Comparison of ENCODE assay signal across 8 cellular contexts in the genomic region with DNA sequence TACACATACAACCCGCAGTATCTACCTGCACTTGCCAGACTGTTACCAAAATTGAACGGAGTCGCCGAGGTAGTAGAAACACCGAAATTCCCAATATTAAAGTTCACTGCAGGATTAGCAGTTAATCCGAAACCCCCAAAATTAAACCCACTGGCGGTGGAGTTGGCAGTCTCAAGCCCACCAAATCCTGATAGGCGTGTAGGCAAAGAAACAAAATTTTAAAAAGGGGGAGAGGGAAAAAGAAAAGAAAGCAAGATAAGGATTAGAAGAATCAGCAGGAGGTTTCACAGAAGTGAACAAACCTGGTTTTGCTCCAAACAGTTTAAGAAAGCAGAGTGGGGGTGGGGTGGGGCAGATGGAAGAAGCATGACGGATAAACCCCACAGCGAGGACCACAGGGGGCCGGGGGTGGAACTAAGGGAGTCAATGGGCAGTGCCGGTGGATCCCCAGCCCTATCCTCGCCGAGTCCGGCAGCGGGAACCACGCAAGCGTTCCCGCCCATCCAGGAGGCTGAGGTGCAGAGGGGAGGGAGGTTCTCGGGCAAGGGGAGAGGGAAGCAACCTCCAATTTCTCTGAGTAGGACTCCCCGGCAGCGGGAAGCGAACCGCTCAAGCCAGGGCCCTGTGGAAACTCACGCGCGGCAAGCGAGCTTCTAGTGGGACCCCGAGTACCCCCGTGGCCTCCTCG. TPM values are rescaled to one million over a fixed set of nuclear protein-coding genes. Genes with fewer than 3 reads are reported as not detected.
A peak's percentile ranks its signal among the peaks of the same experiment; 100 is the strongest.
DNase-seq lines count a peak whose midpoint lies in the region; ATAC-seq and TF ChIP-seq lines count a peak whose summit lies in the region.

No MANE protein-coding gene starts in this region.

- no peaks in the 10 kb centered on the region for H3K27me3 ChIP-seq in AG04450 (ENCODE audit: control insufficient read depth, insufficient read depth, low read length)
- no peaks in the 10 kb centered on the region for H3K27me3 ChIP-seq in lower lobe of right lung (ENCODE audit: low read depth)

- peak; percentile 24 for ATAC-seq in GM18867 (IDR thresholded peaks at IDR 0.05; ENCODE audit: unreplicated experiment)
- ATAC-seq in HG03108 (IDR thresholded peaks at IDR 0.05; ENCODE audit: unreplicated experiment): peak; percentile 31
- ATAC-seq in lower lobe of right lung: peak; percentile 87 to 89

- H3K4me1 ChIP-seq in lower lobe of right lung: peaks cover 28% of the 10 kb centered on the region

- TF ChIP-seq CTCF in AG04450 (IDR thresholded peaks at IDR 0.05; ENCODE audit: low read depth, low read length): no peak
- no peak for TF ChIP-seq CTCF in lower lobe of right lung (IDR thresholded peaks at IDR 0.05)

- H3K9me3 ChIP-seq in AG04450 (ENCODE audit: control insufficient read depth, insufficient read depth, low read length) (no peaks in the 10 kb centered on the region; the same call in 1 of the 2 replicates), lower lobe of right lung (no peaks in the 10 kb centered on the region)

- H3K36me3 ChIP-seq in lower lobe of right lung: peaks cover 17% of the 10 kb centered on the region

- DNase-seq in AG04450 (ENCODE audit: low read depth, low spot score) (peak; percentile 33), NCI-H345 treated with DMSO at 0.1 percent for 48 hours (lab: John Stamatoyannopoulos, UW; ENCODE audit: unreplicated experiment) (peak; percentile 49), ecto neural progenitor cell (ENCODE audit: low spot score) (peak; percentile 93), lower lobe of right lung (peak; percentile 72)
- DNase-seq in activated CD4-positive, CD25-positive, alpha-beta regulatory T cell treated with anti-CD3 and anti-CD28 coated beads, Interleukin-2, amount 50 U/mL, for 72 hours: peak; percentile 53
- DNase-seq in stimulated activated CD8-positive, alpha-beta memory T cell treated with anti-CD3 and anti-CD28 coated beads, Interleukin-15, amount 100 ng/mL, for 24 hours (ENCODE audit: low read depth): peak; percentile 2

- POLR2A ChIA-PET in AG04450 (lab: Yijun Ruan, JAX): no interaction called here

- H3K27ac ChIP-seq in AG04450 (ENCODE audit: low read depth, low read length): peak overlapping the region; percentile 94
- peak overlapping the region; percentile 93 for H3K27ac ChIP-seq in lower lobe of right lung

- intact Hi-C loops in lower lobe of right lung (cut with DNase I): no loop called here

- CTCF ChIA-PET in AG04450 (lab: Charles Lee): interaction anchor here (1.4 kb wide), 1 partner anchor 230 kb away, joined by 4 read pairs; no protein-coding TSS in a partner anchor

- H3K4me3 ChIP-seq in AG04450 (ENCODE audit: low read depth, low read length) (peak overlapping the region; percentile 97), lower lobe of right lung (peak overlapping the region; percentile 86)

RNA-seq across cellular contexts. Expression of gene NUP54, which starts 0.6 kb away (rescaled TPM):
- 33.4 and 54.5 TPM in 2 replicates for polyA plus RNA-seq in AG04450 (2011; rRNA removed)
- 54.7 and 79.6 TPM in 2 replicates for polyA minus RNA-seq in AG04450 (2011; rRNA and poly(A)+ RNA removed)
- 34.5 TPM for total RNA-seq in lower lobe of right lung

Comparison
In these comparisons a context has a peak if more than half of its experiments do, and no peak if none do; other contexts are left out.
1. Peak in every context shown above with its lines: DNase-seq, ATAC-seq, H3K4me3 ChIP-seq and H3K27ac ChIP-seq.
2. DNase-seq: peak in every context shown above with its lines; median percentile 93 in ecto neural progenitor cell; 72 in lower lobe of right lung; 53 in activated CD4-positive, CD25-positive, alpha-beta regulatory T cell treated with anti-CD3 and anti-CD28 coated beads, Interleukin-2, amount 50 U/mL, for 72 hours; 49 in NCI-H345 treated with DMSO at 0.1 percent for 48 hours; 33 in AG04450; 2 in stimulated activated CD8-positive, alpha-beta memory T cell treated with anti-CD3 and anti-CD28 coated beads, Interleukin-15, amount 100 ng/mL, for 24 hours.
3. ATAC-seq: peak in every context shown above with its lines; median percentile 88 in lower lobe of right lung; 31 in HG03108; 24 in GM18867.